ENCODE assay signal across 8 cellular contexts in the genomic region with DNA sequence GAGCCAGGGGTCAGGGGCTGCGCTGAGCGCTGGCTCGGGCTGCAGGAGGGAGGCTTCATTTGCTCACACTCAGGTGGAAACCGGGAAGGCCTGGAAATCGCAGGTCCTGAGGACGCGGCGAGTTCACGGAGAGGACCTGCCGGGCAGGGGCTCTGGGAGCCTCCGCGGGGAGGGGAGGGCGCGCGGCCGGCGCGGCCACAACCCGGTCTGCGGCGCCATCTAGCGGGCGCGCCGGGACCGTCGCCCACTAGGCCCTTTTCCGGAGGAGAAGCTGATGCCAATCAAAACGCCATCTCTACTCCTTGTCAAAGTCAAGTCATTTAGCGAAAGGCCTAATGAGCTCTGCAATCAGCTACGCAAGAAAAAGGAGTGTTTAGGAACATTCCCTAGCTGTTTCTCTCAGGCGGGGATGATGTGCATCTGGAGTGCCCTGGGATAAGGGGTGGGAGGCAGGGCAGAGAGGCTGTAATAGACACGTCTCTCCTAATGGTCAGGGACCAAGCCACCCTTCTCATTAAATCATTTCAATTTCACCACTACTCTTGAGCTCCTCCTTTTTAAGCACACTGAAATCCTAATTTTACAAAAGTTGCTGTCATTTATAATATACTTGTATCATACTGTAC.
DNase-seq lines count a peak whose midpoint lies in the region; ATAC-seq and TF ChIP-seq lines count a peak whose summit lies in the region.

No MANE protein-coding gene starts in this region.

- DNase-seq in EL (peak; percentile 51), NAMALWA (ENCODE audit: low spot score) (peak; percentile 51), WTC11 (ENCODE audit: low spot score) (peak; percentile 64), epithelial cell of esophagus (ENCODE audit: low read depth) (peak; percentile 36), mucosa of descending colon (peak in 2 of 3 donors; percentile 34 to 41), tibial nerve (ENCODE audit: low spot score in 2 of 2) (no peak)

- peaks cover 3% of the 10 kb centered on the region for H3K27me3 Mint-ChIP-seq in WTC11 (ENCODE audit: low read depth)

- H3K4me3 Mint-ChIP-seq in WTC11 = no peak overlapping the region

- peak; percentile 86 for ATAC-seq in GM21825 (IDR thresholded peaks at IDR 0.05; ENCODE audit: unreplicated experiment)
- peak; percentile 90 for ATAC-seq in WTC11
- ATAC-seq in mucosa of descending colon = peak; percentile 68
- ATAC-seq in activated CD4-positive, CD25-positive, alpha-beta regulatory T cell treated with anti-CD3 and anti-CD28 coated beads, Interleukin-2, amount 50 U/mL, for 24 hours = no peak

- H3K4me1 ChIP-seq in mucosa of descending colon (ENCODE audit: low read depth) (peaks cover 5% of the 10 kb centered on the region), tibial nerve (peaks cover 0 to 16% (median 3%) of the 10 kb centered on the region in 4 donors)

- POLR2A ChIA-PET in WTC11 (lab: Charles Lee) = no interaction called here

- H3K27ac Mint-ChIP-seq in WTC11 = no peak overlapping the region

- H3K27ac ChIP-seq in tibial nerve = no peak overlapping the region

- TF ChIP-seq CTCF in WTC11 (IDR thresholded peaks at IDR 0.05) (peak; percentile 70), epithelial cell of esophagus (IDR thresholded peaks at IDR 0.05; ENCODE audit: insufficient read depth, low read depth, low read length, missing control alignments) (peak; percentile 53), mucosa of descending colon (IDR thresholded peaks at IDR 0.05) (peak; percentile 62), tibial nerve (IDR thresholded peaks at IDR 0.05) (peak; percentile 64 to 92 (median 83))

- H3K36me3 ChIP-seq in mucosa of descending colon (ENCODE audit: low read depth) (no peaks in the 10 kb centered on the region), tibial nerve (no peaks in the 10 kb centered on the region)

- H3K9me3 Mint-ChIP-seq in WTC11 = peaks cover 40% of the 10 kb centered on the region

- H3K4me3 ChIP-seq in epithelial cell of esophagus (ENCODE audit: low read length) = no peak overlapping the region
- no peak overlapping the region for H3K4me3 ChIP-seq in mucosa of descending colon
- H3K4me3 ChIP-seq in tibial nerve = peak overlapping the region in 3 of 4 donors; percentile 26 to 38 (median 27)

- H3K36me3 Mint-ChIP-seq in WTC11 = peaks cover 28% of the 10 kb centered on the region

- TF ChIP-seq EP300 in tibial nerve (IDR thresholded peaks at IDR 0.05) = no peak

- H3K4me1 Mint-ChIP-seq in WTC11 = no peaks in the 10 kb centered on the region

- H3K27me3 ChIP-seq in tibial nerve = no peaks in the 10 kb centered on the region

- TF ChIP-seq POLR2A in tibial nerve (IDR thresholded peaks at IDR 0.05) = no peak

- WGBS in tibial nerve, 2 donors = 3% methylated on average over 33 of the region's 33 CpGs

- intact Hi-C loops in mucosa of descending colon (cut with DNase I, micrococcal nuclease) = no loop called here

- H3K9me3 ChIP-seq in mucosa of descending colon (no peaks in the 10 kb centered on the region), tibial nerve (no peaks in the 10 kb centered on the region)

- CTCF ChIA-PET in WTC11 (lab: Charles Lee) = interaction anchor here (0.6 to 1.3 kb wide), 9 partner anchors 9 to 298 kb away, joined by 3 to 11 read pairs (median 3); no protein-coding TSS in a partner anchor

TF ChIP-seq in WTC11, 78 proteins besides CTCF, POLR2A, EP300 and RAD21:
- TF ChIP-seq TEAD1 (CRISPR knock-in tag; IDR thresholded peaks at IDR 0.05) = no peak
- TF ChIP-seq, protein P1, sequence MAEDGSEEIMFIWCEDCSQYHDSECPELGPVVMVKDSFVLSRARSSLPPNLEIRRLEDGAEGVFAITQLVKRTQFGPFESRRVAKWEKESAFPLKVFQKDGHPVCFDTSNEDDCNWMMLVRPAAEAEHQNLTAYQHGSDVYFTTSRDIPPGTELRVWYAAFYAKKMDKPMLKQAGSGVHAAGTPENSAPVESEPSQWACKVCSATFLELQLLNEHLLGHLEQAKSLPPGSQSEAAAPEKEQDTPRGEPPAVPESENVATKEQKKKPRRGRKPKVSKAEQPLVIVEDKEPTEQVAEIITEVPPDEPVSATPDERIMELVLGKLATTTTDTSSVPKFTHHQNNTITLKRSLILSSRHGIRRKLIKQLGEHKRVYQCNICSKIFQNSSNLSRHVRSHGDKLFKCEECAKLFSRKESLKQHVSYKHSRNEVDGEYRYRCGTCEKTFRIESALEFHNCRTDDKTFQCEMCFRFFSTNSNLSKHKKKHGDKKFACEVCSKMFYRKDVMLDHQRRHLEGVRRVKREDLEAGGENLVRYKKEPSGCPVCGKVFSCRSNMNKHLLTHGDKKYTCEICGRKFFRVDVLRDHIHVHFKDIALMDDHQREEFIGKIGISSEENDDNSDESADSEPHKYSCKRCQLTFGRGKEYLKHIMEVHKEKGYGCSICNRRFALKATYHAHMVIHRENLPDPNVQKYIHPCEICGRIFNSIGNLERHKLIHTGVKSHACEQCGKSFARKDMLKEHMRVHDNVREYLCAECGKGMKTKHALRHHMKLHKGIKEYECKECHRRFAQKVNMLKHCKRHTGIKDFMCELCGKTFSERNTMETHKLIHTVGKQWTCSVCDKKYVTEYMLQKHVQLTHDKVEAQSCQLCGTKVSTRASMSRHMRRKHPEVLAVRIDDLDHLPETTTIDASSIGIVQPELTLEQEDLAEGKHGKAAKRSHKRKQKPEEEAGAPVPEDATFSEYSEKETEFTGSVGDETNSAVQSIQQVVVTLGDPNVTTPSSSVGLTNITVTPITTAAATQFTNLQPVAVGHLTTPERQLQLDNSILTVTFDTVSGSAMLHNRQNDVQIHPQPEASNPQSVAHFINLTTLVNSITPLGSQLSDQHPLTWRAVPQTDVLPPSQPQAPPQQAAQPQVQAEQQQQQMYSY (CRISPR knock-in tag; IDR thresholded peaks at IDR 0.05) = peak; percentile 54; the same call in 1 of the 2 replicates

Comparison
In these comparisons a context has a peak if more than half of its experiments do, and no peak if none do; other contexts are left out.
1. DNase-seq: peak in EL (single experiment), NAMALWA (single experiment), WTC11 (single experiment), epithelial cell of esophagus (single experiment) and mucosa of descending colon (2 of 3); none in tibial nerve (0 of 2).
2. ATAC-seq: peak in GM21825 (single experiment), WTC11 (single experiment) and mucosa of descending colon (single experiment); none in activated CD4-positive, CD25-positive, alpha-beta regulatory T cell treated with anti-CD3 and anti-CD28 coated beads, Interleukin-2, amount 50 U/mL, for 24 hours (0 of 2).
3. H3K4me3 ChIP-seq: peak in tibial nerve (3 of 4); none in epithelial cell of esophagus (single experiment) and mucosa of descending colon (single experiment).
4. Peak in every context shown above with its lines, with median percentiles within 50 percentile points of each other: CTCF ChIP-seq.